In the genomic region with DNA sequence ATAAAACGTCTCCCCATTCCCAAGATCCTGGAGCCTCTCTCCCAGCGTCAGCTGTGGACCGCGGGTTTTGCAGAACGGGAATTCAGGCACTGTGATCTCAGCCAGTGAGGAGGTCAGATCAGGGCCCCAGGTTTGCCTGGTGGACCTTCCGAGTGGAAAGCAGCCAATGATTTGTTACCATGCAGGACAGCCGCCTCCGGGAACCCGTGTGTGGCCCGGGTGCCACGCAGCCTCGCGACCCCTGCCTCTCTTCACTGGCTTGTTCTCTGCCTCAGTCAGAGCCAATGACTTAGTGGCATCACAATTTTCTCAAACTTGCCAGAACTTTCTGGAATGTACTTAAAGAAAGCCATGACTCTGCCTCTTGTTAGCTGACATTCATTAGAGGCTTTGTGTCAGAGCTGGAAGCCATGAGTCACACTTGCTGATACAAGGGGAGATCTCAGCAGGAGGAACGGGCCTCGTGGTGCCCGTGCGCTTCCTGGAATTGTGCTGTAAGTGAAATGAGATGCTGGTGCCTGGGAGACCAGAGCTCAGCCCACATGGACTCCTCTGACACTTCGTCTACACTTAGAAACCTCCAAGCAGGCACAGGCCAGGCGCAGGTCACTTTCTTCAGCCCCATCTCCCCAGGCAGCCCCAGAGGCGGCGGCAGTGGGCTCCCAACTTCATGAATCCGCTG, we compare ENCODE assay signal across 8 cellular contexts.
DNase-seq lines count a peak whose midpoint lies in the region; ATAC-seq lines count a peak whose summit lies in the region.

No MANE protein-coding gene starts in this region.

- H3K4me3 Mint-ChIP-seq in stimulated activated naive B cell treated with anti-CD40 and anti-IgM and Interleukin-4, amounts not matched to agents 10 μg/mL and 1 μg/mL and 100 μg/mL, for 72 hours: no peak overlapping the region
- H3K4me3 Mint-ChIP-seq in T-cell: no peak overlapping the region

- no peaks in the 10 kb centered on the region for H3K27me3 ChIP-seq in NT2/D1 (ENCODE audit: insufficient read depth, insufficient read length)

- no peaks in the 10 kb centered on the region for H3K4me1 Mint-ChIP-seq in stimulated activated naive B cell treated with anti-CD40 and anti-IgM and Interleukin-4, amounts not matched to agents 10 μg/mL and 1 μg/mL and 100 μg/mL, for 72 hours
- no peaks in the 10 kb centered on the region for H3K4me1 Mint-ChIP-seq in T-cell

- no peaks in the 10 kb centered on the region for H3K9me3 ChIP-seq in NT2/D1 (ENCODE audit: insufficient read depth, low read length)

- no peak overlapping the region for H3K4me3 ChIP-seq in NT2/D1 (ENCODE audit: insufficient read length, low read depth)

- H3K9ac ChIP-seq in NT2/D1 (ENCODE audit: insufficient read length, low read depth): no peak overlapping the region

- H3K4me1 ChIP-seq in NT2/D1 (ENCODE audit: insufficient read depth, insufficient read length): no peaks in the 10 kb centered on the region

- DNase-seq in ELR (ENCODE audit: low read depth) (peak; percentile 93), NT2/D1 (ENCODE audit: low read depth, low spot score) (peak; percentile 28), fibroblast of gingiva (ENCODE audit: low read depth) (peak; percentile 97), pulmonary artery endothelial cell (ENCODE audit: low read depth, low spot score) (peak; percentile 97), NCI-H1436 treated with DMSO at 0.1 percent for 48 hours (lab: John Stamatoyannopoulos, UW) (no peak), T-cell (no peak), NCI-H1105 (lab: John Stamatoyannopoulos, UW) (no peak)
- DNase-seq in stimulated activated naive B cell treated with anti-CD40 and anti-IgM and Interleukin-4, amounts not matched to agents 10 μg/mL and 1 μg/mL and 100 μg/mL, for 72 hours: no peak

- no peaks in the 10 kb centered on the region for H3K27me3 Mint-ChIP-seq in stimulated activated naive B cell treated with anti-CD40 and anti-IgM and Interleukin-4, amounts not matched to agents 10 μg/mL and 1 μg/mL and 100 μg/mL, for 72 hours
- no peaks in the 10 kb centered on the region for H3K27me3 Mint-ChIP-seq in T-cell

- H3K36me3 ChIP-seq in NT2/D1 (ENCODE audit: insufficient read depth, insufficient read length, low read length): no peaks in the 10 kb centered on the region

- no peaks in the 10 kb centered on the region for H3K9me3 Mint-ChIP-seq in stimulated activated naive B cell treated with anti-CD40 and anti-IgM and Interleukin-4, amounts not matched to agents 10 μg/mL and 1 μg/mL and 100 μg/mL, for 72 hours
- no peaks in the 10 kb centered on the region for H3K9me3 Mint-ChIP-seq in T-cell

- H3K36me3 Mint-ChIP-seq in stimulated activated naive B cell treated with anti-CD40 and anti-IgM and Interleukin-4, amounts not matched to agents 10 μg/mL and 1 μg/mL and 100 μg/mL, for 72 hours: no peaks in the 10 kb centered on the region
- no peaks in the 10 kb centered on the region for H3K36me3 Mint-ChIP-seq in T-cell

- POLR2A ChIA-PET in T-cell (lab: Charles Lee): no interaction called here

- no peak overlapping the region for H3K27ac Mint-ChIP-seq in stimulated activated naive B cell treated with anti-CD40 and anti-IgM and Interleukin-4, amounts not matched to agents 10 μg/mL and 1 μg/mL and 100 μg/mL, for 72 hours
- no peak overlapping the region for H3K27ac Mint-ChIP-seq in T-cell

- CTCF ChIA-PET in T-cell (lab: Charles Lee): no interaction called here

- ATAC-seq in stimulated activated naive B cell treated with anti-CD40 and anti-IgM and Interleukin-4, amounts not matched to agents 10 μg/mL and 1 μg/mL and 100 μg/mL, for 72 hours (replicated peaks): no peak
- no peak for ATAC-seq in T-cell (replicated peaks in 1 of 4)

Comparison
In these comparisons a context has a peak if more than half of its experiments do, and no peak if none do; other contexts are left out.
1. DNase-seq: peak in ELR (single experiment), NT2/D1 (single experiment), fibroblast of gingiva (single experiment) and pulmonary artery endothelial cell (single experiment); none in stimulated activated naive B cell treated with anti-CD40 and anti-IgM and Interleukin-4, amounts not matched to agents 10 μg/mL and 1 μg/mL and 100 μg/mL, for 72 hours (single experiment), NCI-H1436 treated with DMSO at 0.1 percent for 48 hours (single experiment), T-cell (0 of 34) and NCI-H1105 (single experiment).